Comparison of ENCODE assay signal across 19 cellular contexts in the genomic region with DNA sequence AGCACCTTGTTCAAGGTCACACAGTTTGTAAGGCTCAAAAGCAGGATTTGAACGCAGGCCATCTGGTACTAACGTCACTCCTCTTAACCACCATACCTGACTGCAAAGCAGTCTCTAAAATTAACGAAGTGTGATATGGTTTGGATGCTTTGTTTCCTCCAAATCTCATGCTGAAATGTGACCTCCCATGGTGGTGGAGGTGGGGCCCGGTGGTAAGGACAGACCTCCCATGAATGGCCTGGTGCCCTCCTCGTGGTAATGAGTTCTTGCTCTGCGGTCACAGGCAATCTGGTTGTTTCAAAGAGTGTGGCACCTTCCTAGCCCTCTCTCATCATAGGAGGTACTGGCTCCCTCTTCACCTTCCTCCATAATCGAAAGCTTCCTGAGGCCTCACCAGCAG.
"Had no signal": no experiment of that assay in that cellular context is flagged by ENCODE, and none has a peak within 500 bp of the region (broad histone marks: within the 10 kb centered on the region; RNA-seq: fewer than 3 reads in every experiment).

No MANE protein-coding gene starts in this region.

- H3K9me3 ChIP-seq: lower lobe of right lung, ovary, psoas muscle, sigmoid colon, thyroid gland had no signal

- H3K36me3 ChIP-seq: lower lobe of right lung, ovary, sigmoid colon, stomach, thyroid gland had no signal

- H3K9me3 Mint-ChIP-seq: natural killer cell; stimulated activated effector memory CD8-positive, alpha-beta T cell treated with anti-CD3 and anti-CD28 coated beads, Interleukin-12 subunit alpha, Interleukin-12 subunit beta, amount 100 ng/mL, for 72 hours had no signal

- H3K27ac ChIP-seq: coronary artery, lower lobe of right lung, ovary, psoas muscle, sigmoid colon, thyroid gland had no signal

- H3K27ac Mint-ChIP-seq: natural killer cell; stimulated activated effector memory CD8-positive, alpha-beta T cell treated with anti-CD3 and anti-CD28 coated beads, Interleukin-12 subunit alpha, Interleukin-12 subunit beta, amount 100 ng/mL, for 72 hours had no signal

- H3K4me3 ChIP-seq: coronary artery, lower lobe of right lung, ovary, psoas muscle, sigmoid colon, stomach, thyroid gland had no signal

- H3K36me3 Mint-ChIP-seq: natural killer cell; stimulated activated effector memory CD8-positive, alpha-beta T cell treated with anti-CD3 and anti-CD28 coated beads, Interleukin-12 subunit alpha, Interleukin-12 subunit beta, amount 100 ng/mL, for 72 hours had no signal

- DNase-seq: effector memory CD4-positive, alpha-beta T cell; head of caudate nucleus; left ventricle myocardium superior; lower lobe of right lung; natural killer cell; occipital lobe; ovary; posterior cingulate gyrus; psoas muscle; right cardiac atrium; sigmoid colon; stimulated activated CD4-positive, alpha-beta T cell treated with anti-CD3 and anti-CD28 coated beads, Interleukin-2, amount 100 ng/mL, for 24 hours; stimulated activated CD4-positive, alpha-beta T cell treated with anti-CD3 and anti-CD28 coated beads, Interleukin-4, amount 100 ng/mL, for 24 hours; stimulated activated naive CD4-positive, alpha-beta T cell treated with Interleukin-2 at 50 U/mL for 16 hours; stomach; thyroid gland; trophoblast cell had no signal

- H3K27me3 ChIP-seq: ovary, sigmoid colon, stomach, thyroid gland had no signal

- H3K4me3 Mint-ChIP-seq: natural killer cell; stimulated activated effector memory CD8-positive, alpha-beta T cell treated with anti-CD3 and anti-CD28 coated beads, Interleukin-12 subunit alpha, Interleukin-12 subunit beta, amount 100 ng/mL, for 72 hours had no signal

- H3K4me1 ChIP-seq: lower lobe of right lung, psoas muscle, sigmoid colon, stomach had no signal

- ATAC-seq: left ventricle myocardium superior; natural killer cell; psoas muscle; stimulated activated effector memory CD8-positive, alpha-beta T cell treated with anti-CD3 and anti-CD28 coated beads, Interleukin-12 subunit alpha, Interleukin-12 subunit beta, amount 100 ng/mL, for 72 hours had no signal
